1 cellular context compared by ENCODE assay signal in the genomic region with DNA sequence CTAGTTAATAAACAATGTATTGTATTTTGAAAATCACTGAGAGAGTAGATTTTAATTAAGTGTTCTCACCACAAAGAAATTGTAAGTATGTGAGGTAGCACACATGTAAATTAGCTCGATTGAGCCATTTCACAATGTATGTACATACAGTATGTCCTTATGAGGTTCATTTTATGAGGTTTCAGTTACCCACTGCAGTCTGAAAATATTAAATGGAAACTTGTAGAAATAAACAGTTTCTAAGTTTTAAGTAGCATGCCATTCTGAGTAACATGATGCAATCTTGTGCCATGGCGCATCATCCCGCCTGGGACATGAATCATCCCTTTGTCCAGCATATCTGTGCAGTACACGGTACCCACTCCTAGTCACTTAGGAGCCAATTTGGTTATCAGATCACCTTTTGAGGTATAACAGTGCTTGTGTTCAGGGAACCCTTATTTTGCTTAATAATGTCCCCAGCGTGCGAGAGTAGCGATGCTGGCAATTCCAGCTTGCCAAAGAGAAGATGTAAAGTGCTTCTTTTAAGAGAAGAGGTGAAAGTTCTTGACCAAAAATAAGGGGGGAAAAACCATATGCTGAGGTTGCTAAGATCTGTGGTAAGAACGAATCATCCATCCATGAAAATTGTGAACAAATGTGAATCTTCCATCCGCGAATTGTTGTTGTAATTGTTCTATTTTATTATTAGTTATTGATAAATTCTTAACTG.
TF ChIP-seq lines count a peak whose summit lies in the region.

No MANE protein-coding gene starts in this region.

TF ChIP-seq in IMR-90, 13 proteins besides CTCF, POLR2A, EP300 and RAD21 (continued from another document):
- TF ChIP-seq MAZ (IDR thresholded peaks at IDR 0.05; ENCODE audit: borderline replicate concordance, low read depth, low read length) (no peak), FOS (IDR thresholded peaks at IDR 0.05; ENCODE audit: low read depth, low read length) (0 out of 2 replicates have a peak, but pooled peaks have one; percentile 35)
